In genomic region chr2:106249157-106249828, GRCh38 we compare ENCODE assay signal across 8 cellular contexts. TPM values are rescaled to one million over a fixed set of nuclear protein-coding genes. Genes with fewer than 3 reads are reported as not detected.
DNase-seq lines count a peak whose midpoint lies in the region; ATAC-seq, FAIRE-seq and TF ChIP-seq lines count a peak whose summit lies in the region.
"Not testable (repeated sequence)": the region's sequence is repeated elsewhere in the genome, so short reads cannot be mapped to it uniquely, and the experiment has no call there.

No MANE protein-coding gene starts in this region.

- not testable (repeated sequence) for TF ChIP-seq CTCF in D721Med (IDR thresholded peaks at IDR 0.05; ENCODE audit: insufficient read depth, missing control alignments); KMS-11 (conservative IDR thresholded peaks at IDR 0.05; ENCODE audit: low read depth, low read length)

- POLR2A ChIA-PET in activated CD4-positive, alpha-beta memory T cell treated with anti-CD3 and anti-CD28 coated beads, Interleukin-2, amount 10 ng/mL, durations not matched to agents 7 days and 5 days (lab: Charles Lee); activated naive CD8-positive, alpha-beta T cell treated with anti-CD3 and anti-CD28 coated beads, Interleukin-2, amount 10 ng/mL, durations not matched to agents 7 days and 5 days (lab: Charles Lee): not testable (repeated sequence)

- H4K20me1 ChIP-seq in KMS-11 (ENCODE audit: insufficient read depth): not testable (repeated sequence)

- not testable (repeated sequence) for H3K27me3 ChIP-seq in KMS-11 (ENCODE audit: insufficient read depth, low read depth)

- H3K9ac ChIP-seq in KMS-11; SK-N-MC (ENCODE audit: insufficient read length): not testable (repeated sequence)

- H3K4me3 ChIP-seq in KMS-11 (IDR thresholded peaks at IDR 0.05; ENCODE audit: insufficient read depth, low read depth, low read length); SK-N-MC: not testable (repeated sequence)

- 0 out of 2 replicates have a peak overlapping the region, but pooled peaks have one; percentile 14 for H2AFZ ChIP-seq in KMS-11 (ENCODE audit: low read depth)

- peak overlapping the region; percentile 7 for H3K4me3 Mint-ChIP-seq in activated CD4-positive, alpha-beta memory T cell treated with anti-CD3 and anti-CD28 coated beads, Interleukin-2, amount 10 ng/mL, durations not matched to agents 7 days and 5 days
- not testable (repeated sequence) for H3K4me3 Mint-ChIP-seq in activated T-cell treated with anti-CD3 and anti-CD28 coated beads, Interleukin-2, amount 50 U/mL, for 24 hours
- peak overlapping the region; percentile 15 for H3K4me3 Mint-ChIP-seq in activated naive CD8-positive, alpha-beta T cell treated with anti-CD3 and anti-CD28 coated beads, Interleukin-2, amount 10 ng/mL, durations not matched to agents 7 days and 5 days

- not testable (repeated sequence) for H3K9me3 ChIP-seq in SK-N-MC (ENCODE audit: low read depth, low read length)

- CTCF ChIA-PET in activated CD4-positive, alpha-beta memory T cell treated with anti-CD3 and anti-CD28 coated beads, Interleukin-2, amount 10 ng/mL, durations not matched to agents 7 days and 5 days (lab: Charles Lee): interaction anchor here (3.3 kb wide), 1 partner anchor 294 kb away, joined by 8 read pairs; no protein-coding TSS in a partner anchor

- H3K36me3 ChIP-seq in KMS-11 (ENCODE audit: insufficient read depth); SK-N-MC (ENCODE audit: insufficient read depth, low read length): not testable (repeated sequence)

- FAIRE-seq in D721Med (lab: Jason Lieb, UNC): peak; percentile 25

- not testable (repeated sequence) for H3K9me3 Mint-ChIP-seq in activated CD4-positive, alpha-beta memory T cell treated with anti-CD3 and anti-CD28 coated beads, Interleukin-2, amount 10 ng/mL, durations not matched to agents 7 days and 5 days; activated T-cell treated with anti-CD3 and anti-CD28 coated beads, Interleukin-2, amount 50 U/mL, for 24 hours; activated naive CD8-positive, alpha-beta T cell treated with anti-CD3 and anti-CD28 coated beads, Interleukin-2, amount 10 ng/mL, durations not matched to agents 7 days and 5 days

- not testable (repeated sequence) for DNase-seq in D721Med (ENCODE audit: insufficient read length, low spot score); SK-N-MC (ENCODE audit: low read depth, low spot score); activated CD4-positive, alpha-beta memory T cell treated with anti-CD3 and anti-CD28 coated beads, Interleukin-2, amount 10 ng/mL, durations not matched to agents 7 days and 5 days; activated T-cell treated with anti-CD3 and anti-CD28 coated beads, Interleukin-2, amount 50 U/mL, for 24 hours; activated naive CD8-positive, alpha-beta T cell treated with anti-CD3 and anti-CD28 coated beads, Interleukin-2, amount 10 ng/mL, durations not matched to agents 7 days and 5 days; left lobe of liver (ENCODE audit: low spot score)

- H3K79me2 ChIP-seq in KMS-11 (ENCODE audit: insufficient read depth, low read depth): not testable (repeated sequence)

- peak overlapping the region; percentile 80 for H3K27ac Mint-ChIP-seq in activated CD4-positive, alpha-beta memory T cell treated with anti-CD3 and anti-CD28 coated beads, Interleukin-2, amount 10 ng/mL, durations not matched to agents 7 days and 5 days
- peak overlapping the region; percentile 33 for H3K27ac Mint-ChIP-seq in activated T-cell treated with anti-CD3 and anti-CD28 coated beads, Interleukin-2, amount 50 U/mL, for 24 hours
- peak overlapping the region; percentile 19 for H3K27ac Mint-ChIP-seq in activated naive CD8-positive, alpha-beta T cell treated with anti-CD3 and anti-CD28 coated beads, Interleukin-2, amount 10 ng/mL, durations not matched to agents 7 days and 5 days

- H3K4me1 ChIP-seq in KMS-11 (ENCODE audit: low read depth, poor library complexity, severe bottlenecking): peaks cover 11% of the 10 kb centered on the region

- peak overlapping the region; percentile 11; the same call in 1 of the 2 replicates for H3K4me2 ChIP-seq in KMS-11

- ATAC-seq in GM21390 (IDR thresholded peaks at IDR 0.05; ENCODE audit: unreplicated experiment) (peak; percentile 18), left lobe of liver (peak; percentile 24)
- not testable (repeated sequence) for ATAC-seq in activated naive CD8-positive, alpha-beta T cell treated with anti-CD3 and anti-CD28 coated beads, Interleukin-2, amount 10 ng/mL, durations not matched to agents 7 days and 5 days (ENCODE audit: low read depth)

- H3K27me3 Mint-ChIP-seq in activated CD4-positive, alpha-beta memory T cell treated with anti-CD3 and anti-CD28 coated beads, Interleukin-2, amount 10 ng/mL, durations not matched to agents 7 days and 5 days; activated T-cell treated with anti-CD3 and anti-CD28 coated beads, Interleukin-2, amount 50 U/mL, for 24 hours; activated naive CD8-positive, alpha-beta T cell treated with anti-CD3 and anti-CD28 coated beads, Interleukin-2, amount 10 ng/mL, durations not matched to agents 7 days and 5 days: not testable (repeated sequence)

- not testable (repeated sequence) for H3K36me3 Mint-ChIP-seq in activated CD4-positive, alpha-beta memory T cell treated with anti-CD3 and anti-CD28 coated beads, Interleukin-2, amount 10 ng/mL, durations not matched to agents 7 days and 5 days (ENCODE audit: low read depth); activated T-cell treated with anti-CD3 and anti-CD28 coated beads, Interleukin-2, amount 50 U/mL, for 24 hours (ENCODE audit: low read depth); activated naive CD8-positive, alpha-beta T cell treated with anti-CD3 and anti-CD28 coated beads, Interleukin-2, amount 10 ng/mL, durations not matched to agents 7 days and 5 days

- H3K4me1 Mint-ChIP-seq in activated CD4-positive, alpha-beta memory T cell treated with anti-CD3 and anti-CD28 coated beads, Interleukin-2, amount 10 ng/mL, durations not matched to agents 7 days and 5 days: peaks cover 17% of the 10 kb centered on the region
- not testable (repeated sequence) for H3K4me1 Mint-ChIP-seq in activated T-cell treated with anti-CD3 and anti-CD28 coated beads, Interleukin-2, amount 50 U/mL, for 24 hours (ENCODE audit: low read depth)
- peaks cover 12% of the 10 kb centered on the region for H3K4me1 Mint-ChIP-seq in activated naive CD8-positive, alpha-beta T cell treated with anti-CD3 and anti-CD28 coated beads, Interleukin-2, amount 10 ng/mL, durations not matched to agents 7 days and 5 days

- H3K27ac ChIP-seq in KMS-11: not testable (repeated sequence)
- H3K27ac ChIP-seq in SK-N-MC: peak overlapping the region; percentile 76

RNA-seq across cellular contexts. Expression of gene UXS1, which starts 55.2 kb away (rescaled TPM):
- total RNA-seq in activated CD4-positive, alpha-beta memory T cell treated with anti-CD3 and anti-CD28 coated beads, Interleukin-2, amount 10 ng/mL, durations not matched to agents 7 days and 5 days: 10 to 100 TPM; 74.4 to 74.6 TPM
- 100 to 1,000 TPM; 100 to 104 TPM for total RNA-seq in activated naive CD8-positive, alpha-beta T cell treated with anti-CD3 and anti-CD28 coated beads, Interleukin-2, amount 10 ng/mL, durations not matched to agents 7 days and 5 days
- total RNA-seq in left lobe of liver: 7.5 TPM

Comparison
In these comparisons a context has a peak if more than half of its experiments do, and no peak if none do; other contexts are left out.
1. H3K27ac Mint-ChIP-seq: peak in every context shown above with its lines; median percentile 80 in activated CD4-positive, alpha-beta memory T cell treated with anti-CD3 and anti-CD28 coated beads, Interleukin-2, amount 10 ng/mL, durations not matched to agents 7 days and 5 days; 33 in activated T-cell treated with anti-CD3 and anti-CD28 coated beads, Interleukin-2, amount 50 U/mL, for 24 hours; 19 in activated naive CD8-positive, alpha-beta T cell treated with anti-CD3 and anti-CD28 coated beads, Interleukin-2, amount 10 ng/mL, durations not matched to agents 7 days and 5 days.